Comparison of ENCODE assay signal across 1 cellular context in the genomic region with DNA sequence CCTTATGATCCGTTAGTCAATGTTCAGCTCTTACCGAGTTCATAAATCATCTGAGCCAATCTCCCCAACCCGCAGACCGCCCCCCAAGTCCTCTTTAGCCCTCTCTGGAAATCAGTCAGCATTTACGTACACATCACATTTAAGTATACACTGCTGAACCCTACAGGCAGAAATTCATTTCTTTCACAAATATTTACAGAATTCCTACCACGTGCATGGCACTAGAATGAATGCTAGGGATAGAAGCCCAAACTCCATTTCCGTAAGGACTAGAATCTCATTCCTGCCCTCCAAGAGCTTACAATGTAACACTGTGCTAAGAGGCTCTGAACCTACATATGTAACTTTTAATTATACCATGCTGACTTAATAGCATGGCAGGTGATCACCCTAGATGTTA.
A peak's percentile ranks its signal among the peaks of the same experiment; 100 is the strongest.
TF ChIP-seq lines count a peak whose summit lies in the region.

No MANE protein-coding gene starts in this region.

TF ChIP-seq in IMR-90, 13 proteins besides CTCF, POLR2A, EP300 and RAD21:
- TF ChIP-seq BHLHE40 (IDR thresholded peaks at IDR 0.05; ENCODE audit: low read depth, low read length) (peak; percentile 53; the same call in 1 of the 2 replicates), USF2 (IDR thresholded peaks at IDR 0.05; ENCODE audit: low read depth, low read length) (peak; percentile 10; the same call in 1 of the 2 replicates), MXI1 (IDR thresholded peaks at IDR 0.05; ENCODE audit: borderline replicate concordance, low read depth, low read length) (peak; percentile 80; the same call in 1 of the 2 replicates), MAZ (IDR thresholded peaks at IDR 0.05; ENCODE audit: borderline replicate concordance, low read depth, low read length) (no peak; the same call in 1 of the 2 replicates), NFE2L2 (IDR thresholded peaks at IDR 0.05; ENCODE audit: low read depth, low read length) (no peak), CHD1 (IDR thresholded peaks at IDR 0.05; ENCODE audit: low read depth, low read length) (no peak)
